Comparison of ENCODE assay signal across 1 cellular context in genomic region chr19:16373539-16373938, GRCh38.
TF ChIP-seq lines count a peak whose summit lies in the region.

No MANE protein-coding gene starts in this region.

TF ChIP-seq in IMR-90, 13 proteins besides CTCF, POLR2A, EP300 and RAD21 (continued from another document):
- no peak for TF ChIP-seq ELK1 (IDR thresholded peaks at IDR 0.05; ENCODE audit: borderline replicate concordance, low read depth, low read length)
TF ChIP-seq in IMR-90: peak in this region for 5.
